Comparison of ENCODE assay signal across 30 cellular contexts in genomic region chr2:212274215-212274614, GRCh38.
"Had no signal": no experiment of that assay in that cellular context is flagged by ENCODE, and none has a peak within 500 bp of the region (broad histone marks: within the 10 kb centered on the region; RNA-seq: fewer than 3 reads in every experiment).

No MANE protein-coding gene starts in this region.

- H3K9me3 ChIP-seq: esophagus muscularis mucosa, gastroesophageal sphincter, heart left ventricle, left lung, mucosa of descending colon, suprapubic skin, transverse colon, upper lobe of right lung, uterus had no signal

- FAIRE-seq: endothelial cell of umbilical vein, kidney had no signal

- H3K27me3 ChIP-seq: esophagus muscularis mucosa, foreskin keratinocyte, gastroesophageal sphincter, heart left ventricle, hepatocyte, left lung, neural progenitor cell, suprapubic skin, transverse colon, upper lobe of right lung, uterus had no signal

- H3K9me3 Mint-ChIP-seq: mesothelial cell of epicardium; natural killer cell treated with Interleukin-12 subunit alpha and Interleukin-12 subunit beta and Interleukin-15 and Interleukin-18, amount 100 ng/mL, for 72 hours; neural progenitor cell; stimulated activated naive CD8-positive, alpha-beta T cell treated with anti-CD3 and anti-CD28 coated beads, Interleukin-15, amount 100 ng/mL, for 72 hours had no signal

- H3K36me3 Mint-ChIP-seq: mesothelial cell of epicardium; naive B cell; natural killer cell treated with Interleukin-12 subunit alpha and Interleukin-12 subunit beta and Interleukin-15 and Interleukin-18, amount 100 ng/mL, for 72 hours; neural progenitor cell had no signal

- H3K4me3 ChIP-seq: esophagus muscularis mucosa, gastroesophageal sphincter, heart left ventricle, hepatocyte, left lung, mucosa of descending colon, neural progenitor cell, smooth muscle cell, suprapubic skin, transverse colon, upper lobe of right lung, uterus had no signal

- H3K4me1 ChIP-seq: foreskin keratinocyte, gastroesophageal sphincter, heart left ventricle, left lung, neural progenitor cell, parathyroid adenoma, suprapubic skin, transverse colon, upper lobe of right lung, uterus had no signal

- H3K27me3 Mint-ChIP-seq: naive B cell; natural killer cell treated with Interleukin-12 subunit alpha and Interleukin-12 subunit beta and Interleukin-15 and Interleukin-18, amount 100 ng/mL, for 72 hours; progenitor cell of endocrine pancreas; stimulated activated naive CD8-positive, alpha-beta T cell treated with anti-CD3 and anti-CD28 coated beads, Interleukin-15, amount 100 ng/mL, for 72 hours had no signal

- H3K27ac Mint-ChIP-seq: mesothelial cell of epicardium; naive B cell; natural killer cell treated with Interleukin-12 subunit alpha and Interleukin-12 subunit beta and Interleukin-15 and Interleukin-18, amount 100 ng/mL, for 72 hours; neural progenitor cell; progenitor cell of endocrine pancreas; stimulated activated naive CD8-positive, alpha-beta T cell treated with anti-CD3 and anti-CD28 coated beads, Interleukin-15, amount 100 ng/mL, for 72 hours had no signal

- H3K27ac ChIP-seq: esophagus muscularis mucosa, foreskin keratinocyte, gastroesophageal sphincter, heart left ventricle, hepatocyte, left lung, neural progenitor cell, parathyroid adenoma, suprapubic skin, transverse colon, upper lobe of right lung, uterus had no signal

- H3K4me1 Mint-ChIP-seq: naive B cell; stimulated activated naive CD8-positive, alpha-beta T cell treated with anti-CD3 and anti-CD28 coated beads, Interleukin-15, amount 100 ng/mL, for 72 hours had no signal

- H3K4me3 Mint-ChIP-seq: mesothelial cell of epicardium; naive B cell; natural killer cell treated with Interleukin-12 subunit alpha and Interleukin-12 subunit beta and Interleukin-15 and Interleukin-18, amount 100 ng/mL, for 72 hours; neural progenitor cell; stimulated activated naive CD8-positive, alpha-beta T cell treated with anti-CD3 and anti-CD28 coated beads, Interleukin-15, amount 100 ng/mL, for 72 hours had no signal

- H3K36me3 ChIP-seq: esophagus muscularis mucosa, gastroesophageal sphincter, heart left ventricle, left lung, neural progenitor cell, suprapubic skin, transverse colon, upper lobe of right lung, uterus had no signal

- DNase-seq: dermis blood vessel endothelial cell; effector memory CD4-positive, alpha-beta T cell; foreskin keratinocyte; heart left ventricle; kidney; left cardiac atrium; left lung; mesenchymal stem cell; mucosa of descending colon; naive B cell; stimulated activated CD4-positive, alpha-beta T cell treated with anti-CD3 and anti-CD28 coated beads, Interleukin-12 subunit alpha, Interleukin-12 subunit beta, amount 100 ng/mL, for 4 hours; stimulated activated CD4-positive, alpha-beta T cell treated with anti-CD3 and anti-CD28 coated beads, Interleukin-1b, Interleukin-23, amount 100 ng/mL, for 48 hours; stimulated activated CD4-positive, alpha-beta T cell treated with anti-CD3 and anti-CD28 coated beads, Interleukin-4, amount 100 ng/mL, for 1 hour; stimulated activated CD8-positive, alpha-beta memory T cell treated with anti-CD3 and anti-CD28 coated beads, Interleukin-4, amount 100 ng/mL, for 48 hours; stimulated activated naive CD4-positive, alpha-beta T cell; stimulated activated naive CD8-positive, alpha-beta T cell treated with anti-CD3 and anti-CD28 coated beads, Interleukin-15, amount 100 ng/mL, for 72 hours; transverse colon; upper lobe of right lung; uterus had no signal
